11 cellular contexts compared by ENCODE assay signal in the genomic region with DNA sequence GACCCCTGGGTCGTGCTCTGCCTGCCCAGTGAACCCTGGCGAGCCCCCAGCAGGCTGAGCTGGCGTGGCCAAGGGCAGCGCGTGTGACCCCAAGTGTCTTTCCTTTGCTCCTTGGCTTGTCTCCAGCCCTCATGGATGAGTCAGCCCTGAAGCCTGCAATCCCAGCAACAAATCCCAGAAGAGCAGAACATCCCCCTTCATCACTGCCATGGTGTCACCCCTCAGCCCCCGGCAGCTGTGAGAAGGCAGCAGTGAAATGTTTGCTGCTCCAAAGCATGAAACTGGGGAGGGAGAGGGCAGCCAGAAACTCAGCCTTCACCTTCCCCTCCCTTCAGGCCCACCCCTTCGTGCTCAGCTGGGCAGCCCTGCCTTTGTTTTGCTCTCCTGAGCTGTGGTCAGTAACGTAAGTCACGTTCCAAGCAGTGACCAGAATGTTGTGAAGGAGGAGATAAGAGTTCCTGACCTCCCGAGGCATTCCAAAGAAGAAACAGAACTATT. TPM values are rescaled to one million over a fixed set of nuclear protein-coding genes. Genes with fewer than 3 reads are reported as not detected.
DNase-seq lines count a peak whose midpoint lies in the region; TF ChIP-seq lines count a peak whose summit lies in the region.
"Had no signal": no experiment of that assay in that cellular context is flagged by ENCODE, and none has a peak within 500 bp of the region (broad histone marks: within the 10 kb centered on the region; RNA-seq: fewer than 3 reads in every experiment).

No MANE protein-coding gene starts in this region.

- no TSS peak for BruUV-seq in MCF 10A (replicated peaks; lab: Mats Ljungman, UMichigan)

- no peak overlapping the region for H3K4me3 ChIP-seq in tibial nerve

- no peaks in the 10 kb centered on the region for H3K9me3 ChIP-seq in tibial nerve

- no peak for TF ChIP-seq CTCF in MCF 10A (IDR thresholded peaks at IDR 0.05; ENCODE audit: unreplicated experiment)
- TF ChIP-seq CTCF in tibial nerve (IDR thresholded peaks at IDR 0.05) = no peak
- no peak for TF ChIP-seq CTCF in chondrocyte (IDR thresholded peaks at IDR 0.05)
- TF ChIP-seq CTCF in endothelial cell (IDR thresholded peaks at IDR 0.05; ENCODE audit: unreplicated experiment) = no peak

- H3K27me3 Mint-ChIP-seq in MCF 10A (ENCODE audit: insufficient read depth, unreplicated experiment) (no peaks in the 10 kb centered on the region), chondrocyte (ENCODE audit: low read depth) (no peaks in the 10 kb centered on the region), endothelial cell (ENCODE audit: unreplicated experiment) (peaks cover 5% of the 10 kb centered on the region)

- TF ChIP-seq POLR2A in tibial nerve (IDR thresholded peaks at IDR 0.05) = no peak

- H3K27ac Mint-ChIP-seq in MCF 10A (ENCODE audit: low read depth, unreplicated experiment) (no peak overlapping the region), chondrocyte (ENCODE audit: unreplicated experiment) (no peak overlapping the region), endothelial cell (ENCODE audit: unreplicated experiment) (no peak overlapping the region)
- H3K27ac Mint-ChIP-seq: naive B cell had no signal

- POLR2A ChIA-PET in MCF 10A (lab: Yijun Ruan, JAX) = no interaction called here

- DNase-seq in HS-5 (ENCODE audit: low read depth) (peak; percentile 70), MCF 10A (ENCODE audit: unreplicated experiment) (peak; percentile 88), left kidney (ENCODE audit: low read depth, low spot score) (peak; percentile 65), tibial nerve (ENCODE audit: low spot score in 2 of 2) (peak; percentile 82 to 93), chondrocyte (ENCODE audit: low spot score) (no peak), NK-92 (lab: John Stamatoyannopoulos, UW; ENCODE audit: unreplicated experiment) (no peak), endothelial cell (ENCODE audit: low spot score) (no peak)
- DNase-seq in activated naive CD4-positive, alpha-beta T cell (lab: John Stamatoyannopoulos, UW) = no peak
- DNase-seq: activated T-cell treated with anti-CD3 and anti-CD28 coated beads for 4 hours, naive B cell, NCI-H1930 had no signal

- TF ChIP-seq EP300 in tibial nerve (IDR thresholded peaks at IDR 0.05) = peak; percentile 38 to 90

- 22 to 25% methylated on average over 10 of the region's 10 CpGs for WGBS in tibial nerve, 2 donors

- H3K9me3 Mint-ChIP-seq in MCF 10A (ENCODE audit: unreplicated experiment) (no peaks in the 10 kb centered on the region), chondrocyte (ENCODE audit: low read depth) (peaks cover 2% of the 10 kb centered on the region), endothelial cell (ENCODE audit: unreplicated experiment) (no peaks in the 10 kb centered on the region)
- H3K9me3 Mint-ChIP-seq: naive B cell had no signal

- peaks cover 0 to 42% (median 29%) of the 10 kb centered on the region in 4 donors for H3K4me1 ChIP-seq in tibial nerve

- CTCF ChIA-PET in MCF 10A (lab: Yijun Ruan, JAX) = interaction anchor here (0.7 to 1.3 kb wide), 3 partner anchors 376 to 438 kb away, joined by 3 read pairs; partner anchors contain the start of gene SNX19

- H3K36me3 Mint-ChIP-seq in MCF 10A (ENCODE audit: insufficient read depth, unreplicated experiment) (no peaks in the 10 kb centered on the region), chondrocyte (ENCODE audit: low read depth) (peaks cover 17% of the 10 kb centered on the region), endothelial cell (ENCODE audit: low read depth, unreplicated experiment) (peaks cover 4% of the 10 kb centered on the region)
- H3K36me3 Mint-ChIP-seq: naive B cell had no signal

- peak overlapping the region; percentile 24 to 85 (median 76) for H3K27ac ChIP-seq in tibial nerve

- H3K27me3 ChIP-seq in tibial nerve = no peaks in the 10 kb centered on the region

- H3K4me3 Mint-ChIP-seq in MCF 10A (ENCODE audit: unreplicated experiment) (no peak overlapping the region), chondrocyte (ENCODE audit: unreplicated experiment) (no peak overlapping the region), endothelial cell (ENCODE audit: unreplicated experiment) (no peak overlapping the region)
- H3K4me3 Mint-ChIP-seq: naive B cell had no signal

- H3K4me1 Mint-ChIP-seq in MCF 10A (ENCODE audit: insufficient read depth, unreplicated experiment) (no peaks in the 10 kb centered on the region), chondrocyte (ENCODE audit: low read depth) (peaks cover 17% of the 10 kb centered on the region), endothelial cell (ENCODE audit: unreplicated experiment) (peaks cover 12% of the 10 kb centered on the region)
- H3K4me1 Mint-ChIP-seq: naive B cell had no signal

- intact Hi-C loops in MCF 10A (cut with micrococcal nuclease) = no loop called here

- peaks cover 0 to 14% (median 0%) of the 10 kb centered on the region in 3 donors for H3K36me3 ChIP-seq in tibial nerve

RNA-seq across cellular contexts. Expression of gene ADAMTS15, which starts 29.8 kb away (rescaled TPM):
- 0.54 and 0.70 TPM in 2 replicates for total RNA-seq in MCF 10A (2022)
- 10 to 100 TPM; 18.4 to 34.1 (median 24.9) TPM for total RNA-seq in tibial nerve
- 16.8 to 140 TPM (median 136 TPM) in 3 replicates for total RNA-seq in chondrocyte
- total RNA-seq in endothelial cell (ENCODE audit: unreplicated experiment) = 4.9 TPM

RNA-seq across cellular contexts. Expression of gene ADAMTS8, which starts 49.8 kb away (rescaled TPM):
- total RNA-seq in MCF 10A (2022) (not detected in 2 replicates), tibial nerve (1 to 10 TPM in 3 of 4 donors, under 1 TPM in 1; 0.66 to 3.9 (median 1.6) TPM), chondrocyte (0.77 to 1.0 TPM (median 1.0 TPM) in 3 replicates), endothelial cell (ENCODE audit: unreplicated experiment) (0.31 TPM)

Comparison
In these comparisons a context has a peak if more than half of its experiments do, and no peak if none do; other contexts are left out.
1. DNase-seq: peak in HS-5 (single experiment), MCF 10A (single experiment), left kidney (single experiment) and tibial nerve (2 of 2); none in chondrocyte (single experiment), activated naive CD4-positive, alpha-beta T cell (0 of 4), NK-92 (single experiment) and endothelial cell (single experiment).